21 cellular contexts compared by ENCODE assay signal in genomic region chr22:38937541-38937940, GRCh38. TPM values are rescaled to one million over a fixed set of nuclear protein-coding genes. Genes with fewer than 3 reads are reported as not detected.
"Had no signal": no experiment of that assay in that cellular context is flagged by ENCODE, and none has a peak within 500 bp of the region (broad histone marks: within the 10 kb centered on the region; RNA-seq: fewer than 3 reads in every experiment).

No MANE protein-coding gene starts in this region.

- H3K4me1 ChIP-seq: gastrocnemius medialis, prostate gland had no signal

- DNase-seq: activated effector memory CD4-positive, alpha-beta T cell treated with Interleukin-2 at 50 U/mL for 16 hours; activated naive CD4-positive, alpha-beta T cell treated with anti-CD3 and anti-CD28 coated beads, Interleukin-2, amount 50 U/mL, for 16 hours; activated T-cell treated with anti-CD3 and anti-CD28 coated beads, Interleukin-2, amount 50 U/mL, for 1 hour; cortex of kidney; effector memory CD4-positive, alpha-beta T cell; gastrocnemius medialis; heart right ventricle; mammary epithelial cell; mucosa of descending colon; naive thymus-derived CD4-positive, alpha-beta T cell; right cardiac atrium; stimulated activated CD4-positive, alpha-beta T cell treated with anti-CD3 and anti-CD28 coated beads, Interleukin-4, amount 100 ng/mL, for 24 hours; stimulated activated naive CD4-positive, alpha-beta T cell treated with Interleukin-2 at 50 U/mL for 16 hours had no signal

- H3K9me3 ChIP-seq: gastrocnemius medialis, heart right ventricle, mucosa of descending colon, prostate gland, upper lobe of left lung had no signal

- H3K36me3 ChIP-seq: gastrocnemius medialis, heart right ventricle, prostate gland, upper lobe of left lung had no signal

- ATAC-seq: activated CD4-positive, CD25-positive, alpha-beta regulatory T cell treated with anti-CD3 and anti-CD28 coated beads, Interleukin-2, amount 50 U/mL, for 24 hours; gastrocnemius medialis; mucosa of descending colon; naive thymus-derived CD4-positive, alpha-beta T cell had no signal

- H3K27me3 ChIP-seq: upper lobe of left lung had no signal

- H3K27ac ChIP-seq: epithelial cell of prostate, gastrocnemius medialis, heart right ventricle, prostate gland, SK-N-MC, skin epidermis, upper lobe of left lung had no signal

- H3K4me3 ChIP-seq: gastrocnemius medialis, heart right ventricle, mucosa of descending colon, prostate gland, SK-N-MC, skin epidermis, upper lobe of left lung had no signal

RNA-seq across cellular contexts. Expression of gene APOBEC3A, which starts 19.9 kb away (rescaled TPM):
- total RNA-seq: mammary epithelial cell, osteoblast had no signal
- polyA plus RNA-seq: mammary epithelial cell had no signal

RNA-seq across cellular contexts. Expression of gene APOBEC3B, which starts 44.6 kb away (rescaled TPM):
- total RNA-seq: temporal lobe had no signal
- polyA plus RNA-seq: naive thymus-derived CD4-positive, alpha-beta T cell had no signal
